Comparison of ENCODE assay signal across 1 cellular context in the genomic region with DNA sequence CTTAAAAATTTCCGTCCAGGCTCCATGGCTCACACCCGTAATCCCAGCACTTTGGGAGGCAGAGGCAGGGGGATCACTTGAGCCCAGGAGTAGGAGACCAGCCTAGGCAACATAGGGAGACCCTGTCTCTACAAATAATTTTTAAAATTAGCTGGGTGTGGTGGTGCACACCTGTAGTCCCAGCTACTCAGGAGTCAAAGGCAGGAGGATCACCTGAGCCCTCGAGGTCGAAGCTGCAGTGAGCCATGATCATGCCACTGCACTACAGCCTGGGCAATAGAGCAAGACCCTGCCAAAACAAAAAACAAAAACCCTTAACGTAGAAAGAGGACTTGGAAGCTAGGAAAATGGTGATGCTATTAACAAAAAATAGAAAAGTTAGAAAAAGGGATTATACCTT.
TF ChIP-seq lines count a peak whose summit lies in the region.

No MANE protein-coding gene starts in this region.

TF ChIP-seq in WTC11, 78 proteins besides CTCF, POLR2A, EP300 and RAD21:
- TF ChIP-seq RORB (CRISPR knock-in tag; IDR thresholded peaks at IDR 0.05) (no peak), ZNF121 (CRISPR knock-in tag; IDR thresholded peaks at IDR 0.05) (peak; percentile 86), NR3C1 (CRISPR knock-in tag; conservative IDR thresholded peaks at IDR 0.05; ENCODE audit: low read depth) (no peak)
